Comparison of ENCODE assay signal across 1 cellular context in the genomic region with DNA sequence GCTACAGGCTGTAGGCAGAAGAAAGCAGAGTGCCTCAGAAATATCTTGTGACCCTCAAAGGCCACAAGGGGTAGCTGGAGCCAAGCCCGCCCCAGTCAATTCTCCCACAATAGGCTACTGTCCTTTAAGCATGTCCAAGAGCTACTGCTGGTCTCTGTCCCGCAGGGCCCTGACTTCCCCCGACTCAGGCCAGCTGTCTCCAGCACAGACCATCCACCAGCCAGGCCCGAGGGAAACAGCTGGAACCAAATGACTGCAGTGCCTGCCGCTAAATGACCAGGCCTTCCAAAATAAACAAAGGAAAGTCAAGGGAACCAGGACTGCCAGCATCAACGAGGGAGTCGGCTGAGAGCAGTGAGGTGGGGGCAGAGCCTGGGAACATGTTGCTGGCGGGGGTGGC.
TF ChIP-seq lines count a peak whose summit lies in the region.

No MANE protein-coding gene starts in this region.

TF ChIP-seq in WTC11, 78 proteins besides CTCF, POLR2A, EP300 and RAD21 (continued from another document):
- TF ChIP-seq ZBTB43 (CRISPR knock-in tag; IDR thresholded peaks at IDR 0.05) (no peak), ZNF671 (CRISPR knock-in tag; IDR thresholded peaks at IDR 0.05) (no peak), CREB1 (CRISPR knock-in tag; IDR thresholded peaks at IDR 0.05) (no peak), ESRRA (CRISPR knock-in tag; IDR thresholded peaks at IDR 0.05; ENCODE audit: borderline replicate concordance) (no peak)
TF ChIP-seq in WTC11: peak in this region for 0.
